8 cellular contexts compared by ENCODE assay signal in genomic region chr7:155230169-155230593, GRCh38.
DNase-seq lines count a peak whose midpoint lies in the region; ATAC-seq and TF ChIP-seq lines count a peak whose summit lies in the region.

No MANE protein-coding gene starts in this region.

- no peaks in the 10 kb centered on the region for H3K27me3 ChIP-seq in SJCRH30
- H3K27me3 ChIP-seq in naive thymus-derived CD4-positive, alpha-beta T cell (ENCODE audit: control insufficient read depth in 2 of 2, insufficient read depth in 2 of 2, low read length in 2 of 2), result no peaks in the 10 kb centered on the region

- peak overlapping the region; percentile 79 for H3K27ac ChIP-seq in SJCRH30
- H3K27ac ChIP-seq in naive thymus-derived CD4-positive, alpha-beta T cell (ENCODE audit: low read depth, low read length), result no peak overlapping the region

- CTCF ChIA-PET in naive thymus-derived CD4-positive, alpha-beta T cell (lab: Charles Lee), result interaction anchor here (0.8 kb wide), 1 partner anchor 122 kb away, joined by 3 read pairs; no protein-coding TSS in a partner anchor

- H3K36me3 Mint-ChIP-seq in osteocyte (ENCODE audit: unreplicated experiment), result no peaks in the 10 kb centered on the region
- no peaks in the 10 kb centered on the region for H3K36me3 Mint-ChIP-seq in naive thymus-derived CD4-positive, alpha-beta T cell

- peaks cover 32% of the 10 kb centered on the region for H3K4me1 ChIP-seq in SJCRH30
- no peaks in the 10 kb centered on the region for H3K4me1 ChIP-seq in naive thymus-derived CD4-positive, alpha-beta T cell (ENCODE audit: control insufficient read depth in 2 of 2, insufficient read depth in 2 of 2, low read length in 2 of 2)

- H3K27me3 Mint-ChIP-seq in osteocyte (ENCODE audit: unreplicated experiment), result peaks cover 12% of the 10 kb centered on the region
- peaks cover 0 to 7% (median 0%) of the 10 kb centered on the region in 5 donors for H3K27me3 Mint-ChIP-seq in naive thymus-derived CD4-positive, alpha-beta T cell

- POLR2A ChIA-PET in naive thymus-derived CD4-positive, alpha-beta T cell (lab: Charles Lee), result no interaction called here

- no peak overlapping the region for H3K4me3 Mint-ChIP-seq in osteocyte (ENCODE audit: unreplicated experiment)
- no peak overlapping the region for H3K4me3 Mint-ChIP-seq in naive thymus-derived CD4-positive, alpha-beta T cell

- no peaks in the 10 kb centered on the region for H3K9me3 ChIP-seq in SJCRH30 (replicated peaks)
- H3K9me3 ChIP-seq in naive thymus-derived CD4-positive, alpha-beta T cell (ENCODE audit: control insufficient read depth in 2 of 3, low read length in 3 of 3), result no peaks in the 10 kb centered on the region

- ATAC-seq in naive thymus-derived CD4-positive, alpha-beta T cell, result no peak

- TF ChIP-seq CTCF in osteocyte (IDR thresholded peaks at IDR 0.05) (no peak), GM20000 (IDR thresholded peaks at IDR 0.05; ENCODE audit: extremely low read depth, missing control alignments) (no peak)

- H3K36me3 ChIP-seq in SJCRH30, result no peaks in the 10 kb centered on the region
- no peaks in the 10 kb centered on the region for H3K36me3 ChIP-seq in naive thymus-derived CD4-positive, alpha-beta T cell (ENCODE audit: control insufficient read depth in 2 of 3, insufficient read depth in 3 of 3, low read length in 3 of 3)

- peak overlapping the region; percentile 18 for H3K27ac Mint-ChIP-seq in osteocyte (ENCODE audit: unreplicated experiment)
- no peak overlapping the region for H3K27ac Mint-ChIP-seq in naive thymus-derived CD4-positive, alpha-beta T cell

- DNase-seq in EH (ENCODE audit: low read depth), result peak; percentile 99
- DNase-seq in SJCRH30, result peak; percentile 95 to 97
- DNase-seq in foreskin melanocyte, result peak; percentile 99
- no peak for DNase-seq in osteocyte (ENCODE audit: extremely low spot score, unreplicated experiment)
- DNase-seq in GM20000 (ENCODE audit: low spot score), result no peak
- no peak for DNase-seq in naive thymus-derived CD4-positive, alpha-beta T cell
- no peak for DNase-seq in NCI-H774 (lab: John Stamatoyannopoulos, UW)
- DNase-seq in activated CD4-positive, alpha-beta T cell treated with anti-CD3 and anti-CD28 coated beads for 48 hours, result no peak

- H3K4me3 ChIP-seq in SJCRH30, result peak overlapping the region; percentile 7; the same call in 1 of the 2 replicates
- H3K4me3 ChIP-seq in naive thymus-derived CD4-positive, alpha-beta T cell (ENCODE audit: low read length), result no peak overlapping the region

- H3K4me1 Mint-ChIP-seq in osteocyte (ENCODE audit: unreplicated experiment), result peaks cover 30% of the 10 kb centered on the region
- H3K4me1 Mint-ChIP-seq in naive thymus-derived CD4-positive, alpha-beta T cell, result peaks cover 0 to 17% (median 0%) of the 10 kb centered on the region in 7 donors

- H3K9me3 Mint-ChIP-seq in osteocyte (ENCODE audit: unreplicated experiment), result no peaks in the 10 kb centered on the region
- no peaks in the 10 kb centered on the region for H3K9me3 Mint-ChIP-seq in naive thymus-derived CD4-positive, alpha-beta T cell

- intact Hi-C loops in naive thymus-derived CD4-positive, alpha-beta T cell (cut with micrococcal nuclease), result no loop called here

Comparison
In these comparisons a context has a peak if more than half of its experiments do, and no peak if none do; other contexts are left out.
1. DNase-seq: peak in EH (single experiment), SJCRH30 (2 of 2) and foreskin melanocyte (single experiment); none in osteocyte (single experiment), GM20000 (single experiment), naive thymus-derived CD4-positive, alpha-beta T cell (0 of 9), NCI-H774 (single experiment) and activated CD4-positive, alpha-beta T cell treated with anti-CD3 and anti-CD28 coated beads for 48 hours (single experiment).